ENCODE assay signal across 18 cellular contexts in genomic region chr13:89577301-89577700, GRCh38.
"Had no signal": no experiment of that assay in that cellular context is flagged by ENCODE, and none has a peak within 500 bp of the region (broad histone marks: within the 10 kb centered on the region; RNA-seq: fewer than 3 reads in every experiment).

No MANE protein-coding gene starts in this region.

- H3K36me3 Mint-ChIP-seq: activated CD4-positive, alpha-beta memory T cell treated with anti-CD3 and anti-CD28 coated beads for 36 hours; activated CD8-positive, alpha-beta memory T cell treated with anti-CD3 and anti-CD28 coated beads, Interleukin-2, amount 10 ng/mL, durations not matched to agents 7 days and 5 days had no signal

- H3K27me3 Mint-ChIP-seq: activated CD4-positive, alpha-beta memory T cell treated with anti-CD3 and anti-CD28 coated beads for 36 hours; activated CD8-positive, alpha-beta memory T cell treated with anti-CD3 and anti-CD28 coated beads, Interleukin-2, amount 10 ng/mL, durations not matched to agents 7 days and 5 days; stimulated activated naive CD8-positive, alpha-beta T cell treated with anti-CD3 and anti-CD28 coated beads, Interleukin-15, amount 100 ng/mL, for 72 hours had no signal

- DNase-seq: activated CD4-positive, alpha-beta memory T cell treated with anti-CD3 and anti-CD28 coated beads for 36 hours; activated CD4-positive, alpha-beta T cell treated with anti-CD3 and anti-CD28 coated beads for 1 hour; activated CD8-positive, alpha-beta memory T cell treated with anti-CD3 and anti-CD28 coated beads, Interleukin-2, amount 10 ng/mL, durations not matched to agents 7 days and 5 days; activated naive CD4-positive, alpha-beta T cell treated with anti-CD3 and anti-CD28 coated beads for 36 hours; activated T-cell treated with anti-CD3 and anti-CD28 coated beads, Interleukin-2, amount 50 U/mL, for 1 hour; dorsolateral prefrontal cortex; hypothalamus; left ventricle myocardium superior; psoas muscle; right lobe of liver; spleen; stimulated activated naive CD8-positive, alpha-beta T cell treated with anti-CD3 and anti-CD28 coated beads, Interleukin-15, amount 100 ng/mL, for 72 hours; T-helper 1 cell; T1000; upper lobe of right lung had no signal

- H3K36me3 ChIP-seq: right lobe of liver, spleen, upper lobe of right lung had no signal

- H3K4me3 ChIP-seq: dorsolateral prefrontal cortex, psoas muscle, right lobe of liver, spleen, upper lobe of right lung had no signal

- H3K9me3 ChIP-seq: psoas muscle, right lobe of liver, upper lobe of right lung had no signal

- H3K27ac ChIP-seq: dorsolateral prefrontal cortex, psoas muscle, right lobe of liver, spleen, upper lobe of right lung had no signal

- H3K4me3 Mint-ChIP-seq: activated CD4-positive, alpha-beta memory T cell treated with anti-CD3 and anti-CD28 coated beads for 36 hours; activated CD8-positive, alpha-beta memory T cell treated with anti-CD3 and anti-CD28 coated beads, Interleukin-2, amount 10 ng/mL, durations not matched to agents 7 days and 5 days; activated naive CD4-positive, alpha-beta T cell treated with anti-CD3 and anti-CD28 coated beads for 36 hours; nephron; stimulated activated naive CD8-positive, alpha-beta T cell treated with anti-CD3 and anti-CD28 coated beads, Interleukin-15, amount 100 ng/mL, for 72 hours had no signal

- H3K27ac Mint-ChIP-seq: activated CD4-positive, alpha-beta memory T cell treated with anti-CD3 and anti-CD28 coated beads for 36 hours; activated CD8-positive, alpha-beta memory T cell treated with anti-CD3 and anti-CD28 coated beads, Interleukin-2, amount 10 ng/mL, durations not matched to agents 7 days and 5 days; activated naive CD4-positive, alpha-beta T cell treated with anti-CD3 and anti-CD28 coated beads for 36 hours; activated T-helper 2 cell treated with anti-CD3 and anti-CD28 coated beads, Interferon-gamma antibody, Interleukin-2, Interleukin-4, amounts not matched to agents 10 μg/mL and 5 μg/mL and 100 μg/mL, durations not matched to agents 14 hours and 24 hours and 36 hours; nephron; stimulated activated naive CD8-positive, alpha-beta T cell treated with anti-CD3 and anti-CD28 coated beads, Interleukin-15, amount 100 ng/mL, for 72 hours had no signal

- H3K27me3 ChIP-seq: dorsolateral prefrontal cortex, right lobe of liver, spleen, upper lobe of right lung had no signal

- H3K4me1 Mint-ChIP-seq: activated CD8-positive, alpha-beta memory T cell treated with anti-CD3 and anti-CD28 coated beads, Interleukin-2, amount 10 ng/mL, durations not matched to agents 7 days and 5 days; nephron; stimulated activated naive CD8-positive, alpha-beta T cell treated with anti-CD3 and anti-CD28 coated beads, Interleukin-15, amount 100 ng/mL, for 72 hours had no signal

- H3K4me1 ChIP-seq: psoas muscle, right lobe of liver, spleen, upper lobe of right lung had no signal

- ATAC-seq: activated CD8-positive, alpha-beta memory T cell treated with anti-CD3 and anti-CD28 coated beads, Interleukin-2, amount 10 ng/mL, durations not matched to agents 7 days and 5 days; esophagus mucosa; left ventricle myocardium superior; psoas muscle; right lobe of liver; stimulated activated naive CD8-positive, alpha-beta T cell treated with anti-CD3 and anti-CD28 coated beads, Interleukin-15, amount 100 ng/mL, for 72 hours; upper lobe of right lung had no signal
